Comparison of ENCODE assay signal across 23 cellular contexts in the genomic region with DNA sequence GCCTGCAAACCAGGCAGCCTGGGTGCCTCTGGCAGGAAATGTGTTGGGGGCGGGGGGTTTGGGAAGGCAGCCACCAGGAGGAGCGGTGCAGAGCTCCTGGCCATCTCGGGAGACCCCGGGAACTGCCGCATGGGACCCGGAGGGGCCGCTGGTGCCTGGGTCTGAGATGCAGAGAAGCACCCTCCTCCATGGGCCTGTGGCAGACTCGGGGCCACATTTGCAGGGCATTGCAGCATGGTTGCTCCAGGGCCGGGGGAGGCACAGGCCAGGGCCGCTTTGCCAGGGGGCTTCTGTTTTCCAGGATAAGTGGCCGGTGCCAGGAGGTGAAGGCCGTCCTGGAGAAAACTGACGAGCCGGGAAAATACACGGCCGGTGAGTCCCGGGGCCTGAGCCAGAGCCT. TPM values are rescaled to one million over a fixed set of nuclear protein-coding genes. Genes with fewer than 3 reads are reported as not detected.
DNase-seq lines count a peak whose midpoint lies in the region; ATAC-seq and TF ChIP-seq lines count a peak whose summit lies in the region.
"Had no signal": no experiment of that assay in that cellular context is flagged by ENCODE, and none has a peak within 500 bp of the region (broad histone marks: within the 10 kb centered on the region; RNA-seq: fewer than 3 reads in every experiment).

No MANE protein-coding gene starts in this region.

- no peaks in the 10 kb centered on the region for H3K27me3 Mint-ChIP-seq in endodermal cell (ENCODE audit: insufficient read depth)
- H3K27me3 Mint-ChIP-seq in osteocyte (ENCODE audit: unreplicated experiment): peaks cover 2% of the 10 kb centered on the region
- H3K27me3 Mint-ChIP-seq in activated CD4-positive, alpha-beta T cell treated with anti-CD3 and anti-CD28 coated beads for 36 hours: peaks cover 2% of the 10 kb centered on the region

- intact Hi-C loops in activated CD4-positive, alpha-beta T cell treated with anti-CD3 and anti-CD28 coated beads for 36 hours (cut with DNase I, micrococcal nuclease): no loop called here

- peak; percentile 37 for DNase-seq in activated CD8-positive, alpha-beta memory T cell treated with anti-CD3 and anti-CD28 coated beads, Interleukin-2, amount 50 U/mL, for 48 hours
- no peak for DNase-seq in activated CD8-positive, alpha-beta memory T cell treated with anti-CD3 and anti-CD28 coated beads for 24 hours
- DNase-seq in endodermal cell: peak; percentile 53
- peak; percentile 80 for DNase-seq in osteocyte (ENCODE audit: extremely low spot score, unreplicated experiment)
- DNase-seq in ureter (ENCODE audit: low spot score): peak; percentile 37
- DNase-seq in HPDE6-E6E7 (ENCODE audit: extremely low spot score): no peak
- no peak for DNase-seq in activated CD4-positive, alpha-beta T cell treated with anti-CD3 and anti-CD28 coated beads for 36 hours
- DNase-seq: Caco-2, DMS79, GOT3, NCI-H1105 treated with DMSO at 0.1 percent for 48 hours, NCI-H187 treated with DMSO at 0.1 percent for 48 hours, NCI-H2171, NCI-H774 had no signal

- H3K9ac ChIP-seq in endodermal cell (ENCODE audit: extremely low read depth, low read length, poor library complexity, severe bottlenecking): no peak overlapping the region
- H3K9ac ChIP-seq: KMS-11 had no signal

- no peak for ATAC-seq in esophagus mucosa
- no peak for ATAC-seq in activated CD4-positive, alpha-beta T cell treated with anti-CD3 and anti-CD28 coated beads for 36 hours
- ATAC-seq: Right ventricle myocardium inferior had no signal

- no peaks in the 10 kb centered on the region for H3K9me3 ChIP-seq in endodermal cell (ENCODE audit: control insufficient read depth, low read length)
- H3K9me3 ChIP-seq: Caco-2 had no signal

- H3K4me1 Mint-ChIP-seq in endodermal cell (no peaks in the 10 kb centered on the region), osteocyte (ENCODE audit: unreplicated experiment) (no peaks in the 10 kb centered on the region)
- no peaks in the 10 kb centered on the region for H3K4me1 Mint-ChIP-seq in activated CD4-positive, alpha-beta T cell treated with anti-CD3 and anti-CD28 coated beads for 36 hours
- H3K4me1 Mint-ChIP-seq: CD14-positive monocyte had no signal

- H3K36me3 ChIP-seq in endodermal cell (ENCODE audit: control insufficient read depth, insufficient read depth, low read length): no peaks in the 10 kb centered on the region

- no peaks in the 10 kb centered on the region for H3K4me1 ChIP-seq in endodermal cell (ENCODE audit: control insufficient read depth, insufficient read depth, low read length)
- H3K4me1 ChIP-seq: Caco-2 had no signal

- CTCF ChIA-PET in activated CD4-positive, alpha-beta T cell treated with anti-CD3 and anti-CD28 coated beads for 36 hours (lab: Charles Lee): no interaction called here

- H3K4me3 ChIP-seq in endodermal cell (ENCODE audit: low read length): no peak overlapping the region

- H3K4me3 Mint-ChIP-seq in endodermal cell (no peak overlapping the region), osteocyte (ENCODE audit: unreplicated experiment) (no peak overlapping the region)
- H3K4me3 Mint-ChIP-seq in activated CD4-positive, alpha-beta T cell treated with anti-CD3 and anti-CD28 coated beads for 36 hours: no peak overlapping the region
- H3K4me3 Mint-ChIP-seq: CD14-positive monocyte had no signal

- H3K9me3 Mint-ChIP-seq in endodermal cell (no peaks in the 10 kb centered on the region), osteocyte (ENCODE audit: unreplicated experiment) (no peaks in the 10 kb centered on the region)
- no peaks in the 10 kb centered on the region for H3K9me3 Mint-ChIP-seq in activated CD4-positive, alpha-beta T cell treated with anti-CD3 and anti-CD28 coated beads for 36 hours (ENCODE audit: low read depth)

- H3K27ac ChIP-seq in endodermal cell (ENCODE audit: low read depth, low read length): no peak overlapping the region
- H3K27ac ChIP-seq: KMS-11 had no signal

- H3K27me3 ChIP-seq in endodermal cell (ENCODE audit: control insufficient read depth, insufficient read depth, low read length, poor library complexity, severe bottlenecking): no peaks in the 10 kb centered on the region

- H3K27ac Mint-ChIP-seq in endodermal cell: no peak overlapping the region
- H3K27ac Mint-ChIP-seq in osteocyte (ENCODE audit: unreplicated experiment): no peak overlapping the region
- H3K27ac Mint-ChIP-seq in activated CD4-positive, alpha-beta T cell treated with anti-CD3 and anti-CD28 coated beads for 36 hours: no peak overlapping the region
- H3K27ac Mint-ChIP-seq: CD14-positive monocyte had no signal

- no peak for TF ChIP-seq CTCF in endodermal cell (conservative IDR thresholded peaks at IDR 0.05)
- TF ChIP-seq CTCF in osteocyte (IDR thresholded peaks at IDR 0.05): no peak

- WGBS in endodermal cell (ENCODE audit: insufficient coverage in 1 of 2, insufficient read length in 1 of 2), 2 experiments: 90 to 97% methylated on average over 14 to 17 of the region's 17 CpGs

- H3K36me3 Mint-ChIP-seq in endodermal cell (ENCODE audit: low read depth) (no peaks in the 10 kb centered on the region), osteocyte (ENCODE audit: unreplicated experiment) (no peaks in the 10 kb centered on the region)
- H3K36me3 Mint-ChIP-seq in activated CD4-positive, alpha-beta T cell treated with anti-CD3 and anti-CD28 coated beads for 36 hours (ENCODE audit: low read depth): no peaks in the 10 kb centered on the region
- H3K36me3 Mint-ChIP-seq: CD14-positive monocyte had no signal

- POLR2A ChIA-PET in activated CD4-positive, alpha-beta T cell treated with anti-CD3 and anti-CD28 coated beads for 36 hours (lab: Charles Lee): no interaction called here

RNA-seq across cellular contexts. Expression of a gene that starts 1.7 kb away (rescaled TPM):
- total RNA-seq in endodermal cell (not detected), osteocyte (not detected in 2 replicates), ureter (not detected), esophagus mucosa (not detected)
- not detected for polyA plus RNA-seq in endodermal cell (2013, experiment 1 of 2)
- not detected for polyA plus RNA-seq in endodermal cell (2013, experiment 2 of 2)
- total RNA-seq in activated CD4-positive, alpha-beta T cell treated with anti-CD3 and anti-CD28 coated beads for 36 hours: not detected
- total RNA-seq: Caco-2, G401, HepG2, MCF 10A, Right ventricle myocardium inferior had no signal
- polyA plus RNA-seq: CD14-positive monocyte, HepG2 had no signal

RNA-seq across cellular contexts. Expression of a gene that starts 22.4 kb away (rescaled TPM):
- total RNA-seq in endodermal cell: 10 to 100 TPM; 50.2 to 53.1 TPM
- polyA plus RNA-seq in endodermal cell (2013, experiment 1 of 2): 51.4 TPM
- 44.0 TPM for polyA plus RNA-seq in endodermal cell (2013, experiment 2 of 2)
- total RNA-seq in osteocyte: 33.4 and 35.6 TPM in 2 replicates
- total RNA-seq in ureter: 34.5 TPM
- total RNA-seq in esophagus mucosa: 25.5 TPM
- total RNA-seq in activated CD4-positive, alpha-beta T cell treated with anti-CD3 and anti-CD28 coated beads for 36 hours: 10 to 100 TPM; 50.0 to 70.6 TPM

RNA-seq across cellular contexts. Expression of a gene that starts 23.0 kb away (rescaled TPM):
- total RNA-seq in endodermal cell (not detected), osteocyte (not detected in 2 replicates), ureter (not detected), esophagus mucosa (not detected)
- polyA plus RNA-seq in endodermal cell (2013, experiment 1 of 2): not detected
- polyA plus RNA-seq in endodermal cell (2013, experiment 2 of 2): not detected
- not detected for total RNA-seq in activated CD4-positive, alpha-beta T cell treated with anti-CD3 and anti-CD28 coated beads for 36 hours
- total RNA-seq: A172, Caco-2, G401, HepG2, MCF 10A, NCI-H460, Right ventricle myocardium inferior had no signal
- polyA plus RNA-seq: CD14-positive monocyte had no signal

RNA-seq across cellular contexts. Expression of a gene that starts 38.6 kb away (rescaled TPM):
- not detected for total RNA-seq in endodermal cell
- not detected for polyA plus RNA-seq in endodermal cell (2013, experiment 1 of 2)
- not detected for polyA plus RNA-seq in endodermal cell (2013, experiment 2 of 2)
- not detected in 2 replicates for total RNA-seq in osteocyte
- total RNA-seq in ureter: not detected
- not detected for total RNA-seq in esophagus mucosa
- total RNA-seq in activated CD4-positive, alpha-beta T cell treated with anti-CD3 and anti-CD28 coated beads for 36 hours: not detected
- total RNA-seq: A172, Caco-2, G401, MCF 10A, Right ventricle myocardium inferior had no signal
- polyA plus RNA-seq: CD14-positive monocyte had no signal

RNA-seq across cellular contexts. Expression of a gene that starts 43.3 kb away (rescaled TPM):
- total RNA-seq in endodermal cell: 10 to 100 TPM; 43.2 to 54.5 TPM
- 21.4 TPM for polyA plus RNA-seq in endodermal cell (2013, experiment 1 of 2)
- polyA plus RNA-seq in endodermal cell (2013, experiment 2 of 2): 20.9 TPM
- 19.5 and 21.1 TPM in 2 replicates for total RNA-seq in osteocyte
- total RNA-seq in ureter: 25.6 TPM
- 5.2 TPM for total RNA-seq in esophagus mucosa
- total RNA-seq in activated CD4-positive, alpha-beta T cell treated with anti-CD3 and anti-CD28 coated beads for 36 hours: 1 to 10 TPM; 1.5 to 2.4 TPM

Comparison
In these comparisons a context has a peak if more than half of its experiments do, and no peak if none do; other contexts are left out.
1. DNase-seq: peak in activated CD8-positive, alpha-beta memory T cell treated with anti-CD3 and anti-CD28 coated beads, Interleukin-2, amount 50 U/mL, for 48 hours (single experiment), endodermal cell (single experiment), osteocyte (single experiment) and ureter (single experiment); none in activated CD8-positive, alpha-beta memory T cell treated with anti-CD3 and anti-CD28 coated beads for 24 hours (single experiment), HPDE6-E6E7 (single experiment) and activated CD4-positive, alpha-beta T cell treated with anti-CD3 and anti-CD28 coated beads for 36 hours (single experiment).